28 cellular contexts compared by ENCODE assay signal in the genomic region with DNA sequence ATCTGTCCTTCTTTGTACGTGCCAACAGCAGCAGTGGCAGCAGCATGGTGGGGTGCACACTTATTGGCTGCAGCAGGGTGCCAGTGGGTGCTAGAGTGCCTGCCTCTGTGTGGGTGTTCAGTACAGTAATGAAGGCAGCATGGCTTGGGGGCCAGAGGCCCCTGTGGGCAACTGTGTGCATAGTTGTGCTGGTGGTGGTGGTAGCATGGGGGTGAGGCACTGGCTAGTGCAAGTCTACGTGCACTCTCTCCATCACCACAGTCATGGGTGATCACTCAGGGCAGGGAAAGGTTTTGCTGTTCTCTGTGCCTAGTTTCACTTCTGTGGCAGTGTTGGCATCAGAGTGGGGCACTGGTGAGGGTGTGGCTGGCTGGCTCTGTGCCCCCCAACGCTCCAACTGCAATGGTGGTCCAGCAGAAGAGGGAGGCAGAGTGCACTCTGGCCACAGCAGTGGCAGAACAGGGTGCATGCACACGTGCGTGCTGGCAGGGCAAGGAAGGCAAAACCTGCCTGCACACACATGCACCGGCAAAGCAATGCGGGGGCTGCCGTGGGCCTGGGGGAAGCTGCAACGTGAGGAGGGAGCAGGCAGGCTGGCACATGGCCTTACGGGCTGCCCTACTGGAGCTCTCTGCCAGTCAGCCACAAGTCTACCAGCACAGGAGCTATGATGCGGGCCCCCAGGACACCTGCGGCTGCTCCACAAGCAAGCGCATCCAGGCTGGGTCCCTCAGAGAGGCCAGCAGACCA.
"Had no signal": no experiment of that assay in that cellular context is flagged by ENCODE, and none has a peak within 500 bp of the region (broad histone marks: within the 10 kb centered on the region; RNA-seq: fewer than 3 reads in every experiment).

No MANE protein-coding gene starts in this region.

- H3K36me3 ChIP-seq: SJSA1 had no signal

- H3K27ac ChIP-seq: SJSA1 had no signal

- H3K9ac ChIP-seq: SK-N-SH had no signal

- H3K4me1 ChIP-seq: SJSA1 had no signal

- H3K4me1 Mint-ChIP-seq: activated CD4-positive, alpha-beta T cell treated with anti-CD3 and anti-CD28 coated beads for 36 hours; activated naive CD8-positive, alpha-beta T cell treated with anti-CD3 and anti-CD28 coated beads, Interleukin-2, amount 50 U/mL, for 24 hours; brain; WTC11 had no signal

- H3K27me3 Mint-ChIP-seq: activated CD4-positive, alpha-beta T cell treated with anti-CD3 and anti-CD28 coated beads for 36 hours; activated CD4-positive, alpha-beta T cell treated with anti-CD3 and anti-CD28 coated beads, Interleukin-2, amount 10 ng/mL, durations not matched to agents 7 days and 5 days; activated naive CD8-positive, alpha-beta T cell; activated naive CD8-positive, alpha-beta T cell treated with anti-CD3 and anti-CD28 coated beads, Interleukin-2, amount 50 U/mL, for 24 hours had no signal

- DNase-seq: activated CD4-positive, alpha-beta T cell treated with anti-CD3 and anti-CD28 coated beads for 36 hours; activated CD4-positive, alpha-beta T cell treated with anti-CD3 and anti-CD28 coated beads, Interleukin-2, amount 10 ng/mL, durations not matched to agents 7 days and 5 days; activated CD4-positive, alpha-beta T cell treated with anti-CD3 and anti-CD28 coated beads, Interleukin-2, amount 50 U/mL, for 48 hours; activated CD8-positive, alpha-beta T cell treated with anti-CD3 and anti-CD28 coated beads, Interleukin-2, amount 10 ng/mL, durations not matched to agents 7 days and 5 days; activated gamma-delta T cell treated with Interleukin-2 at 50 U/mL for 16 hours; activated naive CD4-positive, alpha-beta T cell treated with anti-CD3 and anti-CD28 coated beads for 36 hours; activated naive CD8-positive, alpha-beta T cell treated with anti-CD3 and anti-CD28 coated beads, Interleukin-2, amount 50 U/mL, for 24 hours; activated T-cell treated with anti-CD3 and anti-CD28 coated beads, Interleukin-2, amount 50 U/mL, for 4 hours; anterior cingulate cortex; caudate nucleus; NCI-H1105; NCI-H1436; NCI-H1694 treated with DMSO at 0.1 percent for 48 hours; NCI-H2029; NCI-H345; NCI-H524 treated with DMSO at 0.1 percent for 48 hours; RPMI8226; SHP77 treated with DMSO at 0.1 percent for 48 hours; SK-N-SH had no signal

- ATAC-seq: activated CD4-positive, alpha-beta T cell treated with anti-CD3 and anti-CD28 coated beads for 36 hours; activated CD4-positive, CD25-positive, alpha-beta regulatory T cell treated with anti-CD3 and anti-CD28 coated beads, Interleukin-2, amount 50 U/mL, for 24 hours; activated CD8-positive, alpha-beta T cell treated with anti-CD3 and anti-CD28 coated beads, Interleukin-2, amount 10 ng/mL, durations not matched to agents 7 days and 5 days; activated naive CD8-positive, alpha-beta T cell treated with anti-CD3 and anti-CD28 coated beads, Interleukin-2, amount 50 U/mL, for 24 hours; activated T-cell treated with anti-CD3 and anti-CD28 coated beads, Interleukin-2, amount 50 U/mL, for 4 hours; Panc1; WTC11 had no signal

- H3K4me2 ChIP-seq: SK-N-SH had no signal

- H3K9me3 Mint-ChIP-seq: activated naive CD4-positive, alpha-beta T cell treated with anti-CD3 and anti-CD28 coated beads for 36 hours; activated T-cell treated with anti-CD3 and anti-CD28 coated beads, Interleukin-2, amount 50 U/mL, for 4 hours had no signal

- H3K27ac Mint-ChIP-seq: activated CD4-positive, alpha-beta T cell treated with anti-CD3 and anti-CD28 coated beads for 36 hours; activated CD4-positive, alpha-beta T cell treated with anti-CD3 and anti-CD28 coated beads, Interleukin-2, amount 10 ng/mL, durations not matched to agents 7 days and 5 days; activated CD8-positive, alpha-beta T cell treated with anti-CD3 and anti-CD28 coated beads, Interleukin-2, amount 10 ng/mL, durations not matched to agents 7 days and 5 days; activated naive CD4-positive, alpha-beta T cell treated with anti-CD3 and anti-CD28 coated beads for 36 hours; activated naive CD8-positive, alpha-beta T cell; activated naive CD8-positive, alpha-beta T cell treated with anti-CD3 and anti-CD28 coated beads, Interleukin-2, amount 50 U/mL, for 24 hours; activated T-helper 1 cell treated with anti-CD3 and anti-CD28 coated beads, Interleukin-12 subunit alpha, Interleukin-12 subunit beta, Interleukin-2, Interleukin-4 antibody, amounts not matched to agents 30 ng/mL and 10 ng/mL and 1 ng/mL, durations not matched to agents 14 hours and 24 hours and 36 hours; brain; T-helper 1 cell treated with Interleukin-12 subunit alpha and Interleukin-12 subunit beta and Interleukin-4 antibody, amounts not matched to agents 30 μg/mL and 1 μg/mL, for 36 hours; T-helper 2 cell treated with Interferon-gamma antibody and Interleukin-4, amounts not matched to agents 5 μg/mL and 100 μg/mL, for 36 hours; WTC11 had no signal

- H3K4me3 Mint-ChIP-seq: activated CD4-positive, alpha-beta T cell treated with anti-CD3 and anti-CD28 coated beads for 36 hours; activated CD4-positive, alpha-beta T cell treated with anti-CD3 and anti-CD28 coated beads, Interleukin-2, amount 10 ng/mL, durations not matched to agents 7 days and 5 days; activated CD8-positive, alpha-beta T cell treated with anti-CD3 and anti-CD28 coated beads, Interleukin-2, amount 10 ng/mL, durations not matched to agents 7 days and 5 days; activated naive CD4-positive, alpha-beta T cell treated with anti-CD3 and anti-CD28 coated beads for 36 hours; activated naive CD8-positive, alpha-beta T cell; activated naive CD8-positive, alpha-beta T cell treated with anti-CD3 and anti-CD28 coated beads, Interleukin-2, amount 50 U/mL, for 24 hours; activated T-cell treated with anti-CD3 and anti-CD28 coated beads, Interleukin-2, amount 50 U/mL, for 4 hours; activated T-helper 1 cell treated with anti-CD3 and anti-CD28 coated beads, Interleukin-12 subunit alpha, Interleukin-12 subunit beta, Interleukin-2, Interleukin-4 antibody, amounts not matched to agents 30 ng/mL and 10 ng/mL and 1 ng/mL, durations not matched to agents 14 hours and 24 hours and 36 hours; brain; T-helper 1 cell treated with Interleukin-12 subunit alpha and Interleukin-12 subunit beta and Interleukin-4 antibody, amounts not matched to agents 30 μg/mL and 1 μg/mL, for 36 hours; T-helper 2 cell treated with Interferon-gamma antibody and Interleukin-4, amounts not matched to agents 5 μg/mL and 100 μg/mL, for 36 hours; WTC11 had no signal

- H3K4me3 ChIP-seq: SJSA1 had no signal
